27 cellular contexts compared by ENCODE assay signal in the genomic region with DNA sequence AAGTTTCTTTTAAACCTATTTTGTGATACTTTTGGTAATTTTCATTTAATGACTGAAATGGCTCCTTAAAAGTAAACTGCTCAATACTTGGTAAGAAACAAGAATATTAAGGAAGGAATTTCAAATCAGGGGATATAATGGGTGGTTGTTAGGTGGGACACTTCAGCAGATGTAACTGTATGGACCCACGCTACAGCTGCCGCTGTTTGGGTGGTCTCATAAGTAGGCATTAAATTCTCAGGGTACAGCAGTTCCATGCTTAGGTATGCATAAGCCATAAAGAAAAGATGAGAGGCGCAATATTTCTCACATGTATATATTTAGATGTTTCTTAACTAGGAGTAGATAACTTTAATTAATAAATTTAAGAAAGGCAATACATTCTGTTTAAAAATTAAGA. TPM values are rescaled to one million over a fixed set of nuclear protein-coding genes. Genes with fewer than 3 reads are reported as not detected.
"Had no signal": no experiment of that assay in that cellular context is flagged by ENCODE, and none has a peak within 500 bp of the region (broad histone marks: within the 10 kb centered on the region; RNA-seq: fewer than 3 reads in every experiment).

No MANE protein-coding gene starts in this region.

- H3K4me1 ChIP-seq: neural progenitor cell, parathyroid adenoma, psoas muscle, right lobe of liver, sigmoid colon, stomach, thyroid gland, tibial nerve, upper lobe of left lung, vagina had no signal

- H3K4me3 ChIP-seq: neural progenitor cell, ovary, psoas muscle, right lobe of liver, sigmoid colon, stomach, thoracic aorta, thyroid gland, tibial nerve, upper lobe of left lung, vagina had no signal

- H3K4me2 ChIP-seq: neural progenitor cell had no signal

- H3K27me3 ChIP-seq: neural progenitor cell, ovary, right lobe of liver, sigmoid colon, stomach, thyroid gland, tibial nerve, upper lobe of left lung, vagina had no signal

- H2AFZ ChIP-seq: neural progenitor cell, parathyroid adenoma had no signal

- H3K79me2 ChIP-seq: parathyroid adenoma had no signal

- H3K9ac ChIP-seq: neural progenitor cell, parathyroid adenoma had no signal

- H3K27ac ChIP-seq: neural progenitor cell, ovary, parathyroid adenoma, psoas muscle, right lobe of liver, sigmoid colon, stomach, thoracic aorta, thyroid gland, tibial nerve, upper lobe of left lung, vagina had no signal

- FAIRE-seq: small intestine, urothelium cell line had no signal

- DNase-seq: occipital lobe; ovary; posterior cingulate gyrus; psoas muscle; right cardiac atrium; right lobe of liver; sigmoid colon; small intestine; stimulated activated CD4-positive, alpha-beta T cell treated with anti-CD3 and anti-CD28 coated beads, Interleukin-15, amount 100 ng/mL, for 24 hours; stimulated activated CD4-positive, alpha-beta T cell treated with anti-CD3 and anti-CD28 coated beads, Interleukin-2, amount 100 ng/mL, for 24 hours; stimulated activated CD4-positive, alpha-beta T cell treated with anti-CD3 and anti-CD28 coated beads, Interleukin-2, amount 100 ng/mL, for 48 hours; stimulated activated CD4-positive, alpha-beta T cell treated with anti-CD3 and anti-CD28 coated beads, Interleukin-4, amount 100 ng/mL, for 24 hours; stimulated activated naive B cell treated with anti-CD40 and anti-IgM and Interleukin-4, amounts not matched to agents 10 μg/mL and 1 μg/mL and 100 μg/mL, for 72 hours; stimulated activated naive CD4-positive, alpha-beta T cell treated with Interleukin-2 at 50 U/mL for 16 hours; stomach; thyroid gland; trophoblast cell; upper lobe of left lung had no signal

- H3K36me3 ChIP-seq: neural progenitor cell, ovary, right lobe of liver, sigmoid colon, stomach, thoracic aorta, thyroid gland, tibial nerve, upper lobe of left lung, vagina had no signal

- ATAC-seq: psoas muscle; right cardiac atrium; right lobe of liver; stimulated activated effector memory CD8-positive, alpha-beta T cell treated with anti-CD3 and anti-CD28 coated beads, Interleukin-12 subunit alpha, Interleukin-12 subunit beta, amount 100 ng/mL, for 72 hours; stimulated activated naive B cell treated with anti-CD40 and anti-IgM and Interleukin-4, amounts not matched to agents 10 μg/mL and 1 μg/mL and 100 μg/mL, for 72 hours had no signal

- H3K9me3 ChIP-seq: ovary, psoas muscle, right lobe of liver, sigmoid colon, stomach, thoracic aorta, thyroid gland, tibial nerve, upper lobe of left lung, vagina had no signal

RNA-seq across cellular contexts. Expression of a gene that starts 35.0 kb away (rescaled TPM):
- total RNA-seq: renal cortical epithelial cell, subcutaneous adipose tissue, thyroid gland had no signal
